25 cellular contexts compared by ENCODE assay signal in the genomic region with DNA sequence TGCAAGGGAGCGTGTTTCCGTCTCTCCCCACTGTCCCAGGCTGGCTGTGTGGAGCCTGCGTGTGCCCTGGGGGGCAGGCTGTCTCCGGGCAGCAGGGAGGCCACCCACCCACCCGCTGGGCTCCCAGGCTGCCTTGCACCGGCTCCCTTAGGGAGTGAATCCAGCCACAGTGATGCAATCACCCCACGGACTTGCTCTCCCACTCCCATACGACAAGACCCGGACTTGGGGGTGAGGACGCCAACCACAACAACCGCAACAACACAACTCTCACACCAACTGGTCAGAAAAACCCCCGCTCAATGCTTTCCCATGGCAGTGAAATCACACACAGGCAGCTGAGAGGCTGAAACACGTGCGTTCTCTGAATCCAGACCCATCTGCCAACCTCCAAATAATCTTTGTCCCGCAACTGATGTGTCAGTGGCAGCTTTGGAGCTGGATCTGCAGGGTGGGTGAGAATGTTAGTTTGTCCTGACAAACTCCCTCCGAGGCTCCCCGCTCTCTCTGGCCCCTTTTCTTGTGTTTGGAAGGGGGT.
A peak's percentile ranks its signal among the peaks of the same experiment; 100 is the strongest.
DNase-seq lines count a peak whose midpoint lies in the region; ATAC-seq, FAIRE-seq and TF ChIP-seq lines count a peak whose summit lies in the region.
"Had no signal": no experiment of that assay in that cellular context is flagged by ENCODE, and none has a peak within 500 bp of the region (broad histone marks: within the 10 kb centered on the region; RNA-seq: fewer than 3 reads in every experiment).

No MANE protein-coding gene starts in this region.

- no peak overlapping the region; the same call in 1 of the 2 replicates for H2BK12ac ChIP-seq in H1 (ENCODE audit: low read depth, low read length)

- H2BK20ac ChIP-seq in H1 (ENCODE audit: low read length): no peak overlapping the region

- peak overlapping the region; percentile 28 for H3K27ac Mint-ChIP-seq in osteocyte (ENCODE audit: unreplicated experiment)
- H3K27ac Mint-ChIP-seq in effector memory CD8-positive, alpha-beta T cell: no peak overlapping the region
- H3K27ac Mint-ChIP-seq: CD8-positive, alpha-beta T cell; T-helper 17 cell had no signal

- POLR2A ChIA-PET in H1 (lab: Charles Lee; ENCODE audit: partially characterized antibody): no interaction called here

- DNase-seq in NCI-H82 (lab: John Stamatoyannopoulos, UW): peak; percentile 19
- no peak for DNase-seq in NCI-H82 treated with DMSO at 0.1 percent for 48 hours (lab: John Stamatoyannopoulos, UW; ENCODE audit: unreplicated experiment)
- peak; percentile 52 for DNase-seq in H7
- no peak for DNase-seq in H1 (ENCODE audit: low read depth in 1 of 2, low spot score in 2 of 2)
- no peak for DNase-seq in osteocyte (ENCODE audit: extremely low spot score, unreplicated experiment)
- no peak for DNase-seq in thyroid gland
- DNase-seq in effector memory CD8-positive, alpha-beta T cell: no peak
- no peak for DNase-seq in NCI-H2171 treated with DMSO at 0.1 percent for 48 hours (lab: John Stamatoyannopoulos, UW)
- DNase-seq: 8988T; activated CD4-positive, alpha-beta T cell treated with anti-CD3 and anti-CD28 coated beads for 1 hour; activated T-cell treated with anti-CD3 and anti-CD28 coated beads, Interleukin-2, amount 50 U/mL, for 1 hour; brain microvascular endothelial cell; CD8-positive, alpha-beta T cell; DMS153; effector CD4-positive, alpha-beta T cell; Kasumi-1; MV-4-11; NCI-H187; NCI-H69; stimulated activated naive CD4-positive, alpha-beta T cell treated with Interleukin-2 at 50 U/mL for 16 hours; T-helper 17 cell; testis had no signal

- TF ChIP-seq RAD21 in H1 (IDR thresholded peaks at IDR 0.05 in 1 of 2, conservative IDR thresholded peaks at IDR 0.05 in 1 of 2; ENCODE audit: low read depth in 2 of 2, low read length in 2 of 2): no peak

- peak overlapping the region; percentile 51; the same call in 1 of the 2 replicates for H4K8ac ChIP-seq in H1 (ENCODE audit: extremely low read depth, insufficient read depth, low read length)

- H3K14ac ChIP-seq in H1 (ENCODE audit: insufficient read length): no peak overlapping the region

- H3K4me2 ChIP-seq in H1 (ENCODE audit: insufficient read depth in 1 of 2, low read depth in 2 of 2, low read length in 2 of 2): no peak overlapping the region

- intact Hi-C loops in thyroid gland (cut with DNase I): no loop called here

- peaks cover 4 to 22% (median 9%) of the 10 kb centered on the region in 4 experiments for H3K4me1 ChIP-seq in H1 (replicated peaks in 1 of 4; ENCODE audit: control insufficient read depth in 3 of 4, insufficient read depth in 4 of 4, low read length in 3 of 4)
- no peaks in the 10 kb centered on the region for H3K4me1 ChIP-seq in thyroid gland
- H3K4me1 ChIP-seq: testis had no signal

- H3K27me3 ChIP-seq in H7 (ENCODE audit: control insufficient read depth, insufficient read depth, low read length) (no peaks in the 10 kb centered on the region), H1 (replicated peaks in 1 of 4; ENCODE audit: control insufficient read depth in 3 of 4, extremely low read depth in 1 of 4, insufficient read depth in 3 of 4, low read length in 3 of 4) (no peaks in the 10 kb centered on the region), thyroid gland (no peaks in the 10 kb centered on the region)
- H3K27me3 ChIP-seq: brain microvascular endothelial cell, testis had no signal

- no peak overlapping the region for H3K18ac ChIP-seq in H1 (ENCODE audit: extremely low read depth, low read length)

- H3K9ac ChIP-seq in H1 (replicated peaks in 1 of 4; ENCODE audit: extremely low read depth in 1 of 4, low read depth in 3 of 4, low read length in 3 of 4): no peak overlapping the region

- CTCF ChIA-PET in H1 (lab: Charles Lee; ENCODE audit: partially characterized antibody): interaction anchor here (1.4 to 6.3 kb wide), 8 partner anchors 11 to 373 kb away, joined by 3 to 56 read pairs (median 6); no protein-coding TSS in a partner anchor

- H3K4me3 Mint-ChIP-seq in osteocyte (ENCODE audit: unreplicated experiment): no peak overlapping the region
- no peak overlapping the region for H3K4me3 Mint-ChIP-seq in effector memory CD8-positive, alpha-beta T cell
- H3K4me3 Mint-ChIP-seq: CD8-positive, alpha-beta T cell; T-helper 17 cell had no signal

- H2BK5ac ChIP-seq in H1 (ENCODE audit: low read depth, low read length): no peak overlapping the region

- no peak for TF ChIP-seq CTCF in H1 (IDR thresholded peaks at IDR 0.05; ENCODE audit: control extremely low read depth in 1 of 3, insufficient read depth in 1 of 3, low read depth in 1 of 3, low read length in 3 of 3)
- TF ChIP-seq CTCF in osteocyte (IDR thresholded peaks at IDR 0.05): no peak
- no peak for TF ChIP-seq CTCF in thyroid gland (IDR thresholded peaks at IDR 0.05)

- no peaks in the 10 kb centered on the region for H3K27me3 Mint-ChIP-seq in osteocyte (ENCODE audit: unreplicated experiment)
- peaks cover 20 to 52% of the 10 kb centered on the region in 2 donors for H3K27me3 Mint-ChIP-seq in effector memory CD8-positive, alpha-beta T cell

- H3K9me3 ChIP-seq in H1 (ENCODE audit: insufficient read depth in 2 of 2, low read depth in 1 of 2, low read length in 1 of 2) (no peaks in the 10 kb centered on the region), thyroid gland (no peaks in the 10 kb centered on the region)
- H3K9me3 ChIP-seq: testis had no signal

- H2BK15ac ChIP-seq in H1 (ENCODE audit: low read length): no peak overlapping the region

- H4K20me1 ChIP-seq in H1 (replicated peaks in 1 of 2; ENCODE audit: control insufficient read depth in 1 of 2, insufficient read depth in 2 of 2, low read length in 2 of 2): peaks cover 6 to 8% of the 10 kb centered on the region in 2 experiments

- no peaks in the 10 kb centered on the region for H3K23me2 ChIP-seq in H1 (ENCODE audit: low read depth, low read length)

- no peak overlapping the region for H2BK120ac ChIP-seq in H1 (replicated peaks; ENCODE audit: low read depth, low read length)

- no peak overlapping the region for H3K56ac ChIP-seq in H1 (replicated peaks; ENCODE audit: insufficient read length, low read depth, low read length)

- H3K27ac ChIP-seq in H1 (ENCODE audit: low read depth, low read length) (no peak overlapping the region), thyroid gland (no peak overlapping the region)
- H3K27ac ChIP-seq: brain microvascular endothelial cell, HL-60, testis had no signal

- no peak overlapping the region for H2AFZ ChIP-seq in H1 (ENCODE audit: low read length)

- WGBS in H1 (ENCODE audit: extremely low coverage in 1 of 2, insufficient coverage in 1 of 2, insufficient read length in 1 of 2, insufficient replicate concordance in 2 of 2, low coverage in 1 of 2, low lambda C conversion rate in 2 of 2, missing lambda C conversion rate in 1 of 2), 2 experiments: 85% methylated on average over 17 of the region's 17 CpGs; no CpG with 5 or more reads in 1 of the 2 experiments
- WGBS in thyroid gland, 2 donors: 84 to 88% methylated on average over 13 to 15 of the region's 17 CpGs

- no peak for FAIRE-seq in H1 (lab: Jason Lieb, UNC)

- H4K5ac ChIP-seq in H1 (ENCODE audit: insufficient read length, low read depth, low read length): no peak overlapping the region

- peaks cover 16% of the 10 kb centered on the region for H3K36me3 Mint-ChIP-seq in osteocyte (ENCODE audit: unreplicated experiment)
- no peaks in the 10 kb centered on the region for H3K36me3 Mint-ChIP-seq in effector memory CD8-positive, alpha-beta T cell (ENCODE audit: insufficient read depth)
- H3K36me3 Mint-ChIP-seq: CD8-positive, alpha-beta T cell had no signal

- no peak for ATAC-seq in effector memory CD8-positive, alpha-beta T cell (replicated peaks)
- ATAC-seq: CD8-positive, alpha-beta T cell; sciatic nerve; T-helper 17 cell had no signal

- H3K4me1 Mint-ChIP-seq in osteocyte (ENCODE audit: unreplicated experiment): peaks cover 14% of the 10 kb centered on the region
- peaks cover 0 to under 1% of the 10 kb centered on the region in 2 donors for H3K4me1 Mint-ChIP-seq in effector memory CD8-positive, alpha-beta T cell (ENCODE audit: low read depth in 2 of 2)
- H3K4me1 Mint-ChIP-seq: T-helper 17 cell had no signal

- H4K91ac ChIP-seq in H1 (replicated peaks; ENCODE audit: insufficient read length, low read length): no peak overlapping the region

- H3K23ac ChIP-seq in H1 (ENCODE audit: insufficient read length): no peak overlapping the region

- TF ChIP-seq POLR2A in H1 (IDR thresholded peaks at IDR 0.05; ENCODE audit: control extremely low read depth in 1 of 2, low read depth in 2 of 2, low read length in 2 of 2): no peak
- TF ChIP-seq POLR2A in thyroid gland (IDR thresholded peaks at IDR 0.05): no peak

- H3K36me3 ChIP-seq in H7 (replicated peaks; ENCODE audit: control insufficient read depth, insufficient read depth, low read length): peaks cover 4% of the 10 kb centered on the region
- H3K36me3 ChIP-seq in H1 (ENCODE audit: control insufficient read depth in 2 of 4, insufficient read depth in 4 of 4, low read length in 3 of 4): peaks cover 2 to 8% (median 7%) of the 10 kb centered on the region in 4 experiments; a peak in 5 of 8 replicates
- no peaks in the 10 kb centered on the region for H3K36me3 ChIP-seq in thyroid gland

- H3K9me3 Mint-ChIP-seq in osteocyte (ENCODE audit: unreplicated experiment): no peaks in the 10 kb centered on the region
- no peaks in the 10 kb centered on the region for H3K9me3 Mint-ChIP-seq in effector memory CD8-positive, alpha-beta T cell
- H3K9me3 Mint-ChIP-seq: CD8-positive, alpha-beta T cell had no signal

- no peak for TF ChIP-seq EP300 in H1 (IDR thresholded peaks at IDR 0.05; ENCODE audit: borderline replicate concordance in 1 of 2, low read depth in 2 of 2, low read length in 2 of 2)

- H3K4me3 ChIP-seq in H7 (ENCODE audit: insufficient read depth, low read depth, low read length): no peak overlapping the region
- no peak overlapping the region for H3K4me3 ChIP-seq in H1 (ENCODE audit: extremely low read depth in 1 of 4, insufficient read depth in 2 of 4, low read depth in 3 of 4, low read length in 4 of 4)
- no peak overlapping the region for H3K4me3 ChIP-seq in thyroid gland (replicated peaks in 1 of 3)
- H3K4me3 ChIP-seq: lung, testis had no signal

- H3K79me1 ChIP-seq in H1 (ENCODE audit: low read depth, low read length): peaks cover 5% of the 10 kb centered on the region; the same call in 1 of the 2 replicates

- no peak overlapping the region for H3K4ac ChIP-seq in H1 (replicated peaks; ENCODE audit: insufficient read length, low read depth, low read length)

- peaks cover 0 to 36% of the 10 kb centered on the region in 2 experiments; a peak in 2 of 4 replicates for H3K79me2 ChIP-seq in H1 (ENCODE audit: control insufficient read depth in 1 of 2, insufficient read depth in 2 of 2, low read length in 2 of 2)

- H2AK5ac ChIP-seq in H1 (ENCODE audit: low read depth, low read length): no peak overlapping the region

TF ChIP-seq in H1, 55 proteins besides CTCF, POLR2A, EP300 and RAD21 (continues in another document):
- TF ChIP-seq ASH2L (IDR thresholded peaks at IDR 0.05; ENCODE audit: low read length) (no peak), GABPA (IDR thresholded peaks at IDR 0.05; ENCODE audit: borderline replicate concordance, insufficient read depth, low read length) (no peak), SIN3A (conservative IDR thresholded peaks at IDR 0.05 in 1 of 2, IDR thresholded peaks at IDR 0.05 in 1 of 2; ENCODE audit: low read depth in 1 of 2, low read length in 2 of 2) (no peak)

Comparison
In these comparisons a context has a peak if more than half of its experiments do, and no peak if none do; other contexts are left out.
1. DNase-seq: peak in NCI-H82 (single experiment) and H7 (single experiment); none in NCI-H82 treated with DMSO at 0.1 percent for 48 hours (single experiment), H1 (0 of 2), osteocyte (single experiment), thyroid gland (0 of 2), effector memory CD8-positive, alpha-beta T cell (0 of 3) and NCI-H2171 treated with DMSO at 0.1 percent for 48 hours (single experiment).